In genomic region chr17:38877130-38877851, GRCh38 we compare ENCODE assay signal across 8 cellular contexts. TPM values are rescaled to one million over a fixed set of nuclear protein-coding genes. Genes with fewer than 3 reads are reported as not detected.
DNase-seq lines count a peak whose midpoint lies in the region; ATAC-seq and TF ChIP-seq lines count a peak whose summit lies in the region.

No MANE protein-coding gene starts in this region.

- peaks cover 12% of the 10 kb centered on the region for H3K27me3 Mint-ChIP-seq in endothelial cell (ENCODE audit: unreplicated experiment)
- no peaks in the 10 kb centered on the region for H3K27me3 Mint-ChIP-seq in stimulated activated naive CD8-positive, alpha-beta T cell treated with anti-CD3 and anti-CD28 coated beads, Interleukin-15, Interleukin-2, amounts not matched to agents 100 ng/mL and 50 ng/mL, for 24 hours

- TF ChIP-seq CTCF in endothelial cell (IDR thresholded peaks at IDR 0.05; ENCODE audit: unreplicated experiment) (no peak), foreskin keratinocyte (conservative IDR thresholded peaks at IDR 0.05) (no peak)

- peaks cover 12% of the 10 kb centered on the region for H3K36me3 Mint-ChIP-seq in endothelial cell (ENCODE audit: low read depth, unreplicated experiment)
- peaks cover 45% of the 10 kb centered on the region for H3K36me3 Mint-ChIP-seq in stimulated activated naive CD8-positive, alpha-beta T cell treated with anti-CD3 and anti-CD28 coated beads, Interleukin-15, Interleukin-2, amounts not matched to agents 100 ng/mL and 50 ng/mL, for 24 hours (ENCODE audit: low read depth)

- no peak overlapping the region for H3K27ac ChIP-seq in foreskin keratinocyte

- in situ Hi-C loops in ACHN (cut with HindIII; ENCODE audit: low pct_ligation_motif_present, low pct_unique_long_range_greater_than_20kb, low sequenced_read_pairs) = no loop called here

- H3K27me3 ChIP-seq in foreskin keratinocyte = no peaks in the 10 kb centered on the region

- peak overlapping the region; percentile 76 for H3K4me3 Mint-ChIP-seq in endothelial cell (ENCODE audit: unreplicated experiment)
- H3K4me3 Mint-ChIP-seq in stimulated activated naive CD8-positive, alpha-beta T cell treated with anti-CD3 and anti-CD28 coated beads, Interleukin-15, Interleukin-2, amounts not matched to agents 100 ng/mL and 50 ng/mL, for 24 hours = peak overlapping the region; percentile 20

- no peaks in the 10 kb centered on the region for H3K9me3 Mint-ChIP-seq in endothelial cell (ENCODE audit: unreplicated experiment)
- no peaks in the 10 kb centered on the region for H3K9me3 Mint-ChIP-seq in stimulated activated naive CD8-positive, alpha-beta T cell treated with anti-CD3 and anti-CD28 coated beads, Interleukin-15, Interleukin-2, amounts not matched to agents 100 ng/mL and 50 ng/mL, for 24 hours

- no peak for ATAC-seq in HG03196 (IDR thresholded peaks at IDR 0.05; ENCODE audit: unreplicated experiment)
- no peak for ATAC-seq in foreskin keratinocyte

- peaks cover 68% of the 10 kb centered on the region for H3K4me1 ChIP-seq in foreskin keratinocyte

- peak; percentile 32 for DNase-seq in NCI-H510A treated with DMSO at 0.1 percent for 48 hours (lab: John Stamatoyannopoulos, UW)
- DNase-seq in NCI-H510A (lab: John Stamatoyannopoulos, UW) = no peak
- DNase-seq in RPMI8226 = peak; percentile 42
- no peak for DNase-seq in endothelial cell (ENCODE audit: low spot score)
- no peak for DNase-seq in ACHN
- DNase-seq in foreskin keratinocyte = no peak

- H3K4me1 Mint-ChIP-seq in endothelial cell (ENCODE audit: unreplicated experiment) = peaks cover 44% of the 10 kb centered on the region
- peaks cover 98% of the 10 kb centered on the region for H3K4me1 Mint-ChIP-seq in stimulated activated naive CD8-positive, alpha-beta T cell treated with anti-CD3 and anti-CD28 coated beads, Interleukin-15, Interleukin-2, amounts not matched to agents 100 ng/mL and 50 ng/mL, for 24 hours (ENCODE audit: low read depth)

- no peak overlapping the region for H3K27ac Mint-ChIP-seq in endothelial cell (ENCODE audit: unreplicated experiment)
- peak overlapping the region; percentile 81 for H3K27ac Mint-ChIP-seq in stimulated activated naive CD8-positive, alpha-beta T cell treated with anti-CD3 and anti-CD28 coated beads, Interleukin-15, Interleukin-2, amounts not matched to agents 100 ng/mL and 50 ng/mL, for 24 hours

RNA-seq across cellular contexts. Expression of gene LASP1, which starts 7.4 kb away (rescaled TPM):
- total RNA-seq in endothelial cell (ENCODE audit: unreplicated experiment) (146 TPM), foreskin keratinocyte (168 and 171 TPM in 2 replicates)
- 117 and 128 TPM in 2 replicates for polyA plus RNA-seq in foreskin keratinocyte

RNA-seq across cellular contexts. Expression of gene RPL23, which starts 23.8 kb away (rescaled TPM):
- total RNA-seq in endothelial cell (ENCODE audit: unreplicated experiment) (2,464 TPM), foreskin keratinocyte (1,973 and 2,061 TPM in 2 replicates)
- polyA plus RNA-seq in foreskin keratinocyte = 3,137 and 3,324 TPM in 2 replicates

RNA-seq across cellular contexts. Expression of gene CWC25, which starts 52.2 kb away (rescaled TPM):
- total RNA-seq in endothelial cell (ENCODE audit: unreplicated experiment) = 18.1 TPM
- 13.2 and 13.8 TPM in 2 replicates for total RNA-seq in foreskin keratinocyte
- 9.4 and 11.1 TPM in 2 replicates for polyA plus RNA-seq in foreskin keratinocyte

Comparison
In these comparisons a context has a peak if more than half of its experiments do, and no peak if none do; other contexts are left out.
1. DNase-seq: peak in NCI-H510A treated with DMSO at 0.1 percent for 48 hours (single experiment) and RPMI8226 (single experiment); none in NCI-H510A (single experiment), endothelial cell (single experiment), ACHN (single experiment) and foreskin keratinocyte (0 of 2).